ENCODE assay signal across 9 cellular contexts in the genomic region with DNA sequence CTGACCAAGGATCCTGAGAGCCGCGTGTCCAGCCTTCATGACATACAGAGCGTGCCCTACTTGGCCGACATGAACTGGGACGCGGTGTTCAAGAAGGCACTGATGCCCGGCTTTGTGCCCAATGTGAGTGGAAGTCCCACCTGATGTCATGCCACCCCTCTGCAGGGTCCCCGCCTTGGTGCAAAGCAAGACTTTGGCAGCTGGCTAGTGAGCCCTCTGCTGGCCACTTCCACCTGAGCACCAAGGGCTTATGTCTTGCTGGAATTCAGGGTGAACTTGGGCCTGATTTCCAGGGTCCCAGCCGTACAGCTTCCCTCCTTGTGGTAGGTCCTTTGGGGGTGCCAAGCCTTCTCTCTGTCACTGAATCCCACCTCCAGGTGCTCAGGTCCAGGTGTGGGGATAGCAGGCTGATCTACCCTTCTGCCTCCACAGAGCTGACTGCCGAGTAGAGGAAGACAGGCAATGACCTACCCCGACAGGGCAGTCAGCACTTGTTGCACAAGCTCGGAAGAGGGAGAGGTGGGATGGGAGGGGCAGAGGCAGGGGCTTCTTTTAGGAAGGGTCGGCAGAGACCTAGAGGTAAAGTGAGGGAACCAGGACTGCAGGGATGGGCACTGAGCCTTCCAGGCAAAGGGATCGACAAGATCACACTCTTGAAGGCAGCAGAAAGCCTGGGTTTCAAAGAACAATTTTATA.
DNase-seq lines count a peak whose midpoint lies in the region; ATAC-seq and TF ChIP-seq lines count a peak whose summit lies in the region.
"Had no signal": no experiment of that assay in that cellular context is flagged by ENCODE, and none has a peak within 500 bp of the region (broad histone marks: within the 10 kb centered on the region; RNA-seq: fewer than 3 reads in every experiment).

No MANE protein-coding gene starts in this region.

- no peak for TF ChIP-seq EP300 in stomach (IDR thresholded peaks at IDR 0.05)

- TF ChIP-seq POLR2A in stomach (IDR thresholded peaks at IDR 0.05), result no peak

- H3K27ac ChIP-seq in 22Rv1, result no peak overlapping the region
- no peak overlapping the region for H3K27ac ChIP-seq in RWPE2 (ENCODE audit: poor library complexity, severe bottlenecking)
- H3K27ac ChIP-seq in stomach, result no peak overlapping the region

- ATAC-seq in RWPE2 (ENCODE audit: low read depth) (peak; percentile 43; the same call in 1 of the 3 replicates), HG02885 (IDR thresholded peaks at IDR 0.05; ENCODE audit: poor library complexity, unreplicated experiment) (no peak), GM19328 (IDR thresholded peaks at IDR 0.05; ENCODE audit: unreplicated experiment) (no peak)

- H3K4me3 ChIP-seq in RWPE2 (ENCODE audit: severe bottlenecking) (no peak overlapping the region), stomach (no peak overlapping the region)

- H3K4me1 ChIP-seq in RWPE2 (ENCODE audit: insufficient read depth, poor library complexity, severe bottlenecking) (no peaks in the 10 kb centered on the region), stomach (no peaks in the 10 kb centered on the region)

- peak; percentile 75 for TF ChIP-seq CTCF in 22Rv1 (IDR thresholded peaks at IDR 0.05)
- peak; percentile 28 for TF ChIP-seq CTCF in GM10248 (IDR thresholded peaks at IDR 0.05; ENCODE audit: control extremely low read depth, extremely low read depth, low read depth, missing control alignments)
- peak; percentile 67 for TF ChIP-seq CTCF in RWPE2 (IDR thresholded peaks at IDR 0.05; ENCODE audit: poor library complexity, severe bottlenecking)
- TF ChIP-seq CTCF in stomach (IDR thresholded peaks at IDR 0.05), result peak in 4 of 7 experiments; percentile 10 to 17 (median 12)

- H3K27me3 ChIP-seq in RWPE2 (ENCODE audit: insufficient read depth, poor library complexity, severe bottlenecking) (no peaks in the 10 kb centered on the region), stomach (no peaks in the 10 kb centered on the region)

- POLR2A ChIA-PET in GM10248 (lab: Yijun Ruan, JAX), result no interaction called here

- DNase-seq in GM10248 (ENCODE audit: extremely low spot score) (peak; percentile 35), RWPE2 (ENCODE audit: low spot score) (no peak), glomerular visceral epithelial cell (ENCODE audit: extremely low spot score) (peak; percentile 26), stomach (no peak), occipital lobe (lab: John Stamatoyannopoulos, UW) (no peak)
- DNase-seq: activated naive CD8-positive, alpha-beta T cell treated with anti-CD3 and anti-CD28 coated beads, Interleukin-2, amount 10 ng/mL, durations not matched to agents 7 days and 5 days had no signal

- H3K9me3 ChIP-seq in RWPE2 (ENCODE audit: severe bottlenecking), result no peaks in the 10 kb centered on the region
- no peaks in the 10 kb centered on the region for H3K9me3 ChIP-seq in stomach

- WGBS in stomach, 5 donors, result 76 to 89% (median 83%) methylated on average over 7 to 14 of the region's 14 CpGs

- intact Hi-C loops in stomach (cut with DNase I; ENCODE audit: low total_unique reads), result no loop called here

- no peaks in the 10 kb centered on the region for H3K36me3 ChIP-seq in RWPE2 (ENCODE audit: low read depth)
- H3K36me3 ChIP-seq in stomach, result peaks cover 0 to 4% (median 0%) of the 10 kb centered on the region in 4 donors

- CTCF ChIA-PET in GM10248 (lab: Yijun Ruan, JAX), result interaction anchor here (0.8 to 1.0 kb wide), 2 partner anchors 11 to 972 kb away, joined by 3 read pairs; no protein-coding TSS in a partner anchor

Comparison
In these comparisons a context has a peak if more than half of its experiments do, and no peak if none do; other contexts are left out.
1. CTCF ChIP-seq: peak in every context shown above with its lines; median percentile 75 in 22Rv1; 67 in RWPE2; 28 in GM10248; 12 in stomach.
2. DNase-seq: peak in GM10248 (single experiment) and glomerular visceral epithelial cell (single experiment); none in RWPE2 (single experiment), stomach (single experiment) and occipital lobe (single experiment).